ENCODE assay signal across 8 cellular contexts in genomic region chr17:82273327-82274133, GRCh38. TPM values are rescaled to one million over a fixed set of nuclear protein-coding genes. Genes with fewer than 3 reads are reported as not detected.
DNase-seq lines count a peak whose midpoint lies in the region; ATAC-seq and TF ChIP-seq lines count a peak whose summit lies in the region.

Gene CSNK1D (minus strand): TSS chr17:82273700. CDS start chr17:82273381, 319 bp downstream.

- peak within 1 kb of the TSS; percentile 97 for H3K4me3 Mint-ChIP-seq in T-helper 17 cell
- peak within 1 kb of the TSS; percentile 96 for H3K4me3 Mint-ChIP-seq in progenitor cell of endocrine pancreas (ENCODE audit: low read depth)

- H3K36me3 Mint-ChIP-seq in T-helper 17 cell (ENCODE audit: low read depth), result peaks cover 5% of the 10 kb centered on the region
- H3K36me3 Mint-ChIP-seq in progenitor cell of endocrine pancreas (ENCODE audit: insufficient read depth), result peaks cover 26% of the 10 kb centered on the region

- H3K9me3 Mint-ChIP-seq in progenitor cell of endocrine pancreas (ENCODE audit: low read depth), result no peaks in the 10 kb centered on the region

- 7% methylated on average over 35 to 55 of the region's 80 CpGs for WGBS in upper lobe of left lung, 2 donors

- H3K4me1 Mint-ChIP-seq in T-helper 17 cell (peaks cover 31% of the 10 kb centered on the region), progenitor cell of endocrine pancreas (ENCODE audit: low read depth) (peaks cover 50% of the 10 kb centered on the region)

- ATAC-seq in HG02798 (IDR thresholded peaks at IDR 0.05; ENCODE audit: poor library complexity, unreplicated experiment) (peak; percentile 80), T-helper 17 cell (peak; percentile 86), left cardiac atrium (peak; percentile 93 to 97), upper lobe of left lung (ENCODE audit: low FRiP score in 2 of 2) (peak; percentile 90 to 96)

- H3K27me3 Mint-ChIP-seq in T-helper 17 cell, result no peaks in the 10 kb centered on the region
- H3K27me3 Mint-ChIP-seq in progenitor cell of endocrine pancreas, result peaks cover 4% of the 10 kb centered on the region

- H3K4me3 ChIP-seq in GM12865 (ENCODE audit: low read depth, low read length) (peak within 1 kb of the TSS; percentile 87), upper lobe of left lung (peak within 1 kb of the TSS; percentile 70 to 100 (median 84))

- no peaks in the 10 kb centered on the region for H3K27me3 ChIP-seq in upper lobe of left lung

- peak in 1 of 4 donors; percentile 26 for TF ChIP-seq EP300 in upper lobe of left lung (IDR thresholded peaks at IDR 0.05)

- peaks cover 45 to 54% (median 52%) of the 10 kb centered on the region in 4 donors for H3K4me1 ChIP-seq in upper lobe of left lung

- intact Hi-C loops in left cardiac atrium (cut with DNase I), result loop anchor here in 1 of 2 donors (5.0 kb wide), 1 partner anchor 36 kb away; no protein-coding TSS in a partner anchor

- TF ChIP-seq CTCF in GM12865 (IDR thresholded peaks at IDR 0.05; ENCODE audit: insufficient read depth, low read depth, low read length, missing control alignments), result no peak
- no peak for TF ChIP-seq CTCF in progenitor cell of endocrine pancreas (IDR thresholded peaks at IDR 0.05; ENCODE audit: unreplicated experiment)
- TF ChIP-seq CTCF in upper lobe of left lung (IDR thresholded peaks at IDR 0.05), result peak in 1 of 6 experiments; percentile 47

- H3K9me3 ChIP-seq in T-helper 17 cell (ENCODE audit: control insufficient read depth, low read length, poor library complexity, severe bottlenecking) (no peaks in the 10 kb centered on the region), upper lobe of left lung (no peaks in the 10 kb centered on the region)

- H3K27ac ChIP-seq in upper lobe of left lung, result peak within 1 kb of the TSS; percentile 96 to 100 (median 98)

- H3K27ac Mint-ChIP-seq in T-helper 17 cell (peak within 1 kb of the TSS; percentile 93), progenitor cell of endocrine pancreas (peak within 1 kb of the TSS; percentile 100)

- peak; percentile 88 for DNase-seq in GM12865 (ENCODE audit: low read depth)
- peak; percentile 84 for DNase-seq in NCI-H1694 (lab: John Stamatoyannopoulos, UW)
- peak; percentile 83 to 93 (median 91) for DNase-seq in T-helper 17 cell
- DNase-seq in amniotic epithelial cell (ENCODE audit: low read depth), result peak; percentile 75
- DNase-seq in left cardiac atrium, result peak; percentile 94
- DNase-seq in progenitor cell of endocrine pancreas (ENCODE audit: low spot score, unreplicated experiment), result peak; percentile 92
- peak; percentile 92 to 99 for DNase-seq in upper lobe of left lung

- peaks cover 2 to 34% (median 19%) of the 10 kb centered on the region in 4 donors for H3K36me3 ChIP-seq in upper lobe of left lung

- peak; percentile 46 to 92 (median 74) for TF ChIP-seq POLR2A in upper lobe of left lung (IDR thresholded peaks at IDR 0.05)

RNA-seq across cellular contexts. Expression of gene CSNK1D, which starts in this region (rescaled TPM):
- 100 to 1,000 TPM; 218 to 273 TPM for total RNA-seq in T-helper 17 cell
- total RNA-seq in left cardiac atrium, result 10 to 100 TPM; 63.6 to 88.2 TPM
- total RNA-seq in progenitor cell of endocrine pancreas, result 224 and 227 TPM in 2 replicates
- 100 to 1,000 TPM in 4 of 6 donors, 10 to 100 TPM in 2; 80.6 to 228 (median 152) TPM for total RNA-seq in upper lobe of left lung

Comparison
In these comparisons a context has a peak if more than half of its experiments do, and no peak if none do; other contexts are left out.
1. Peak in every context shown above with its lines: DNase-seq, ATAC-seq, H3K4me3 ChIP-seq and H3K27ac ChIP-seq.